In genomic region chr7:101687791-101688182, GRCh38 we compare ENCODE assay signal across 15 cellular contexts. TPM values are rescaled to one million over a fixed set of nuclear protein-coding genes. Genes with fewer than 3 reads are reported as not detected.
DNase-seq lines count a peak whose midpoint lies in the region; ATAC-seq and TF ChIP-seq lines count a peak whose summit lies in the region.
"Had no signal": no experiment of that assay in that cellular context is flagged by ENCODE, and none has a peak within 500 bp of the region (broad histone marks: within the 10 kb centered on the region; RNA-seq: fewer than 3 reads in every experiment).

No MANE protein-coding gene starts in this region.

- no peak for TF ChIP-seq POLR2A in gastroesophageal sphincter (IDR thresholded peaks at IDR 0.05)
- no peak for TF ChIP-seq POLR2A in stomach (IDR thresholded peaks at IDR 0.05)

- no peaks in the 10 kb centered on the region for H4K20me1 ChIP-seq in OCI-LY1 (ENCODE audit: insufficient read depth, low read length)

- POLR2A ChIA-PET in HEK293T (lab: Yijun Ruan, JAX), result no interaction called here

- H3K4me1 ChIP-seq in left ventricle myocardium inferior, result peaks cover 20% of the 10 kb centered on the region
- H3K4me1 ChIP-seq in right atrium auricular region, result peaks cover 0 to 12% of the 10 kb centered on the region in 2 donors
- peaks cover 45% of the 10 kb centered on the region for H3K4me1 ChIP-seq in OCI-LY1 (ENCODE audit: insufficient read depth, low read length, severe bottlenecking)
- peaks cover 0 to 13% (median 10%) of the 10 kb centered on the region in 3 donors for H3K4me1 ChIP-seq in gastroesophageal sphincter
- peaks cover 8 to 23% (median 9%) of the 10 kb centered on the region in 4 donors for H3K4me1 ChIP-seq in stomach

- peak; percentile 13 for ATAC-seq in gastroesophageal sphincter

- peak overlapping the region; percentile 53 for H3K4me2 ChIP-seq in OCI-LY1 (ENCODE audit: low read length)

- H3K36me3 ChIP-seq in left ventricle myocardium inferior, result no peaks in the 10 kb centered on the region
- no peaks in the 10 kb centered on the region for H3K36me3 ChIP-seq in right atrium auricular region
- H3K36me3 ChIP-seq in OCI-LY1 (ENCODE audit: insufficient read depth, low read length), result no peaks in the 10 kb centered on the region
- H3K36me3 ChIP-seq in gastroesophageal sphincter, result no peaks in the 10 kb centered on the region
- H3K36me3 ChIP-seq in stomach, result no peaks in the 10 kb centered on the region

- H3K9me3 ChIP-seq in left ventricle myocardium inferior (replicated peaks) (no peaks in the 10 kb centered on the region), right atrium auricular region (no peaks in the 10 kb centered on the region), OCI-LY1 (ENCODE audit: low read length) (no peaks in the 10 kb centered on the region), gastroesophageal sphincter (no peaks in the 10 kb centered on the region), stomach (no peaks in the 10 kb centered on the region)

- H3K27ac ChIP-seq in left ventricle myocardium inferior (replicated peaks) (no peak overlapping the region), right atrium auricular region (no peak overlapping the region), OCI-LY1 (ENCODE audit: low read depth, low read length, poor library complexity, severe bottlenecking) (peak overlapping the region; percentile 10), gastroesophageal sphincter (no peak overlapping the region), stomach (no peak overlapping the region)

- CTCF ChIA-PET in HEK293T (lab: Yijun Ruan, JAX), result no interaction called here

- peak overlapping the region; percentile 51; the same call in 1 of the 2 replicates for H3K9ac ChIP-seq in OCI-LY1 (ENCODE audit: low read length)

- no peak overlapping the region for H2AFZ ChIP-seq in OCI-LY1 (ENCODE audit: low read length)

- intact Hi-C loops in left ventricle myocardium inferior (cut with micrococcal nuclease) (loop anchor here (5.0 to 10.0 kb wide), 2 partner anchors 125 to 587 kb away; no protein-coding TSS in a partner anchor), stomach (cut with DNase I; ENCODE audit: low total_unique reads) (no loop called here)

- DNase-seq in left ventricle myocardium inferior (no peak), right atrium auricular region (ENCODE audit: low spot score) (no peak), stomach (no peak), NCI-H146 (lab: John Stamatoyannopoulos, UW) (no peak), HEK293T (ENCODE audit: extremely low spot score) (no peak)
- DNase-seq in stimulated activated CD4-positive, alpha-beta T cell treated with anti-CD3 and anti-CD28 coated beads, Interleukin-1b, Interleukin-23, amount 100 ng/mL, for 48 hours, result no peak
- DNase-seq: NCI-H2107 had no signal

- TF ChIP-seq EP300 in gastroesophageal sphincter (IDR thresholded peaks at IDR 0.05) (no peak), stomach (IDR thresholded peaks at IDR 0.05) (no peak)

- H3F3A ChIP-seq in OCI-LY1 (ENCODE audit: insufficient read depth, low read length), result no peaks in the 10 kb centered on the region

- H3K27me3 ChIP-seq in left ventricle myocardium inferior (ENCODE audit: low read depth) (no peaks in the 10 kb centered on the region), right atrium auricular region (no peaks in the 10 kb centered on the region), OCI-LY1 (ENCODE audit: insufficient read depth, low read length) (no peaks in the 10 kb centered on the region), gastroesophageal sphincter (no peaks in the 10 kb centered on the region), stomach (peaks cover 0 to 11% (median 0%) of the 10 kb centered on the region in 3 donors)

- H3K79me2 ChIP-seq in OCI-LY1 (ENCODE audit: insufficient read depth, low read length), result no peaks in the 10 kb centered on the region

- WGBS in gastroesophageal sphincter (ENCODE audit: low coverage in 1 of 2), 2 donors, result 83% methylated on average over 1 of the region's 3 CpGs; no CpG with 5 or more reads in 1 of the 2 donors
- WGBS in stomach, 5 donors, result 50 to 65% (median 55%) methylated on average over 2 to 3 of the region's 3 CpGs

- peak overlapping the region; percentile 52 for H3K4me3 ChIP-seq in left ventricle myocardium inferior
- no peak overlapping the region for H3K4me3 ChIP-seq in right atrium auricular region
- peak overlapping the region; percentile 33 for H3K4me3 ChIP-seq in OCI-LY1 (ENCODE audit: low read depth, low read length, poor library complexity, severe bottlenecking)
- H3K4me3 ChIP-seq in gastroesophageal sphincter, result peak overlapping the region in 1 of 2 donors; percentile 38
- peak overlapping the region in 3 of 4 donors; percentile 19 to 36 (median 26) for H3K4me3 ChIP-seq in stomach

- no peaks in the 10 kb centered on the region for H3K9me2 ChIP-seq in OCI-LY1 (ENCODE audit: low read depth, low read length)

- TF ChIP-seq CTCF in left ventricle myocardium inferior (IDR thresholded peaks at IDR 0.05; ENCODE audit: borderline replicate concordance) (no peak), right atrium auricular region (IDR thresholded peaks at IDR 0.05) (no peak), OCI-LY1 (IDR thresholded peaks at IDR 0.05; ENCODE audit: low read length) (no peak), gastroesophageal sphincter (IDR thresholded peaks at IDR 0.05) (no peak), stomach (IDR thresholded peaks at IDR 0.05) (no peak)

TF ChIP-seq in HEK293T, 16 proteins besides CTCF, POLR2A, EP300 and RAD21:
- TF ChIP-seq FOXA1 (IDR thresholded peaks at IDR 0.05) (no peak), FOXM1 (IDR thresholded peaks at IDR 0.05; ENCODE audit: borderline replicate concordance) (no peak), PKNOX1 (IDR thresholded peaks at IDR 0.05) (no peak), HDGF (IDR thresholded peaks at IDR 0.05; ENCODE audit: borderline replicate concordance) (no peak), L3MBTL2 (conservative IDR thresholded peaks at IDR 0.05) (no peak), TARDBP (IDR thresholded peaks at IDR 0.05) (no peak), FOXK2 (IDR thresholded peaks at IDR 0.05) (no peak), BHLHE40 (IDR thresholded peaks at IDR 0.05; ENCODE audit: borderline replicate concordance) (no peak), NFRKB (IDR thresholded peaks at IDR 0.05) (no peak), LEF1 (IDR thresholded peaks at IDR 0.05; ENCODE audit: borderline replicate concordance) (no peak)
TF ChIP-seq in HEK293T: peak in this region for 0.

RNA-seq across cellular contexts. Expression of gene MYL10, which starts 58.7 kb away (rescaled TPM):
- total RNA-seq in left ventricle myocardium inferior, result not detected
- not detected for total RNA-seq in right atrium auricular region
- not detected for total RNA-seq in gastroesophageal sphincter
- not detected for total RNA-seq in stomach
- polyA plus RNA-seq in stomach, result not detected
- total RNA-seq: activated CD4-positive, alpha-beta memory T cell treated with anti-CD3 and anti-CD28 coated beads, Interleukin-2, amount 10 ng/mL, durations not matched to agents 7 days and 5 days; activated T-cell treated with anti-CD3 and anti-CD28 coated beads, Interleukin-2, amount 50 U/mL, for 72 hours; glomerular endothelial cell; mesenteric fat pad; ureter had no signal
- polyA plus RNA-seq: small intestine had no signal

Comparison
In these comparisons a context has a peak if more than half of its experiments do, and no peak if none do; other contexts are left out.
1. H3K4me3 ChIP-seq: peak in left ventricle myocardium inferior (single experiment), OCI-LY1 (single experiment) and stomach (3 of 4); none in right atrium auricular region (0 of 2).